ENCODE assay signal across 8 cellular contexts in the genomic region with DNA sequence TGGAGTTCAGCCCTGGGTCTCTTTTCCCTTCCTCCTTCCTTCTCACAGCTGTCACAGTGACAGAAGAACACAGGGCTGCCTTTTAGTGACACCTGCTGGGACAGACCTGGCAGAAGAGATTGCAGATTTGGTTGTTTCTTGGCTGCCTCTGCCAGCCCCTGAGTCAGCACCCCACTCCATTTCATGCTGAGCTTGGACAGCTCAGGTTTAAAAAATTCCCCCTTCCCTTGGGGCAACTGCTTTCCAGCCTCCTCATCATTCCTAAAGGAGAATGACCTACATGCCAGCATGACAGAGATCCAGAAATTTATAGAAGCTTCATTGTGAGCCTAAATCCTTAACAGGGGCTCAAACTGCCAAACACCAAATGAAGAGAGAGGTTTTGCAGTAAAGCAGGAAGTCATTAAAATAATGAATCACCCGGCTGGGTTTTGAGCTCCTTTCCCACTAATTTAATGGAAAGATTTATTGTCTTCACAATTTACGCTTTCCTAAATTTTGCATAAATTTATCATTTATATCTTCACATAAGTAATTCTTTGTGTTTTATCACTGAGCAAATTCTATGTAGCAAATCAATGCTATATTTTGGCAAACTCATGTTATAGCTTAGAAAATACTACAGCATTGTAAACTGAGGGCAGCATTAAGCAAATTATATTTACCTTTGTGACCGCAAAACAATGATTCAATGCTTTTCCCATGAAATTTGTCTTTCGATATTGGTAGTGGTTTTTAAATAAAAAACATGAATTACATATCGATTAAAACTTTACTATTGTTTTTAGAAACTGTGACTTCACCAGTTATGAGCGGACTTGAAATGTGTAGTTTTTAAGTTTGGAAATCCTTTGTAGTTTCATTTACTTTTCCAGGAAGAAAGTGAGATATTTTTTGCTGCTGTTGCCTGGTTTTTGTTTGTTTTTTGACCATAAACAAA.
DNase-seq lines count a peak whose midpoint lies in the region; TF ChIP-seq lines count a peak whose summit lies in the region.

No MANE protein-coding gene starts in this region.

- no peaks in the 10 kb centered on the region for H3K36me3 Mint-ChIP-seq in Calu3 (ENCODE audit: insufficient read depth, unreplicated experiment)
- no peaks in the 10 kb centered on the region for H3K36me3 Mint-ChIP-seq in CD4-positive, alpha-beta memory T cell

- peaks cover 5% of the 10 kb centered on the region for H3K9me3 Mint-ChIP-seq in Calu3 (ENCODE audit: low read depth, unreplicated experiment)
- peaks cover under 1 to 10% (median 3%) of the 10 kb centered on the region in 8 donors for H3K9me3 Mint-ChIP-seq in CD4-positive, alpha-beta memory T cell

- H3K4me3 Mint-ChIP-seq in Calu3 (ENCODE audit: low read depth, unreplicated experiment) = no peak overlapping the region
- no peak overlapping the region for H3K4me3 Mint-ChIP-seq in CD4-positive, alpha-beta memory T cell

- H3K4me1 Mint-ChIP-seq in Calu3 (ENCODE audit: low read depth, unreplicated experiment) = no peaks in the 10 kb centered on the region
- H3K4me1 Mint-ChIP-seq in CD4-positive, alpha-beta memory T cell = no peaks in the 10 kb centered on the region

- H3K4me1 ChIP-seq in CD4-positive, alpha-beta memory T cell (ENCODE audit: insufficient read depth, low read length) = no peaks in the 10 kb centered on the region

- H3K27ac Mint-ChIP-seq in Calu3 (ENCODE audit: unreplicated experiment) = no peak overlapping the region
- H3K27ac Mint-ChIP-seq in CD4-positive, alpha-beta memory T cell = no peak overlapping the region

- no peak overlapping the region for H3K27ac ChIP-seq in CD4-positive, alpha-beta memory T cell (ENCODE audit: low read depth, low read length)

- DNase-seq in GOT3 (lab: John Stamatoyannopoulos, UW) (peak; percentile 50), NCI-H2196 treated with DMSO at 0.1 percent for 48 hours (lab: John Stamatoyannopoulos, UW; ENCODE audit: unreplicated experiment) (peak; percentile 46), choroid plexus epithelial cell (ENCODE audit: low read depth) (peak; percentile 85), midbrain (lab: John Stamatoyannopoulos, UW) (peak; percentile 3), Calu3 (no peak), middle frontal gyrus (ENCODE audit: extremely low spot score, low spot score) (no peak)
- DNase-seq in activated CD8-positive, alpha-beta memory T cell treated with anti-CD3 and anti-CD28 coated beads, Interleukin-2, amount 50 U/mL, for 4 hours = no peak
- no peak for DNase-seq in CD4-positive, alpha-beta memory T cell

- intact Hi-C loops in Calu3 (cut with micrococcal nuclease; ENCODE audit: unreplicated experiment) = no loop called here
- intact Hi-C loops in CD4-positive, alpha-beta memory T cell (cut with micrococcal nuclease) = no loop called here

- no peaks in the 10 kb centered on the region for H3K36me3 ChIP-seq in CD4-positive, alpha-beta memory T cell (ENCODE audit: insufficient read depth, low read length)

- H3K27me3 ChIP-seq in CD4-positive, alpha-beta memory T cell (ENCODE audit: insufficient read depth, low read length) = no peaks in the 10 kb centered on the region

- BruUV-seq in Calu3 (replicated peaks; lab: Mats Ljungman, UMichigan) = no TSS peak

- no peaks in the 10 kb centered on the region for H3K9me3 ChIP-seq in CD4-positive, alpha-beta memory T cell (ENCODE audit: control insufficient read depth in 1 of 2, low read length in 2 of 2)

- H3K27me3 Mint-ChIP-seq in Calu3 (ENCODE audit: unreplicated experiment) = no peaks in the 10 kb centered on the region
- H3K27me3 Mint-ChIP-seq in CD4-positive, alpha-beta memory T cell = no peaks in the 10 kb centered on the region

- TF ChIP-seq CTCF in choroid plexus epithelial cell (conservative IDR thresholded peaks at IDR 0.05; ENCODE audit: low read depth, low read length) = peak; percentile 64
- TF ChIP-seq CTCF in Calu3 (IDR thresholded peaks at IDR 0.05; ENCODE audit: unreplicated experiment) = no peak

- POLR2A ChIA-PET in CD4-positive, alpha-beta memory T cell (lab: Charles Lee; ENCODE audit: partially characterized antibody) = no interaction called here

- CTCF ChIA-PET in Calu3 (lab: Charles Lee) = no interaction called here
- CTCF ChIA-PET in CD4-positive, alpha-beta memory T cell (lab: Charles Lee; ENCODE audit: partially characterized antibody) = no interaction called here

- no peak overlapping the region for H3K4me3 ChIP-seq in choroid plexus epithelial cell (ENCODE audit: low read depth, low read length)
- no peak overlapping the region for H3K4me3 ChIP-seq in CD4-positive, alpha-beta memory T cell (ENCODE audit: low read length in 2 of 2)

Comparison
In these comparisons a context has a peak if more than half of its experiments do, and no peak if none do; other contexts are left out.
1. DNase-seq: peak in GOT3 (single experiment), NCI-H2196 treated with DMSO at 0.1 percent for 48 hours (single experiment), choroid plexus epithelial cell (single experiment) and midbrain (single experiment); none in activated CD8-positive, alpha-beta memory T cell treated with anti-CD3 and anti-CD28 coated beads, Interleukin-2, amount 50 U/mL, for 4 hours (single experiment), Calu3 (single experiment), middle frontal gyrus (single experiment) and CD4-positive, alpha-beta memory T cell (0 of 5).